ENCODE assay signal across 2 cellular contexts in the genomic region with DNA sequence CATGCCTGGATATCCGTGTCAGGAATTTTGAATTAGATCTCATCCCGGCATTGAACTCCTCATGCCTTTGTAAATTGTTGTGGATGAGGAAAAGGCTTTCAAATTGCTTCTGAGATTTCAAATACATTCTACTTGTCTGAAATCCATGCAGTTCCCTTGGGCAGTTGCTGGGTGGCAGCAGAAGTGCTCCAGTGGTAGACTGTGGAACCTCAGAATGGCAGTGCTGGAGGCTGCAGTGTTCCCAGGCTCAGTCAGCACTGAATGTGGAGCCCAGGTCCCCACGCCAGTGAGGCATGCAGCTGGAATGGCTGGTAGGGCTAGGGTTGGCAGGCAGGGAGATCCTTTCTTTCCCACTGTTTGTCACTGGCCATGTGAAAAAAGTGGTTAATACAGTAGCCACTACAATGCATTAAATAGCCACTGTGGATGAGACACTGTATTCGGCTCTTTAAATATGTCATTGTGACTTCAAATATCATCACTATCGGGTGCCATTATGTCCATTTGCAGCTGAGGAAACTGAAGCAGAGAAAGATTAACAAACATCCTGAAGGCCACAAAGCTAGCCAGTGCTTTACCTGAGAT.
TF ChIP-seq lines count a peak whose summit lies in the region.

No MANE protein-coding gene starts in this region.

TF ChIP-seq in HEK293T, 16 proteins besides CTCF, POLR2A, EP300 and RAD21 (continued from another document):
- no peak for TF ChIP-seq NFRKB (IDR thresholded peaks at IDR 0.05)
- TF ChIP-seq FOXM1 (IDR thresholded peaks at IDR 0.05; ENCODE audit: borderline replicate concordance) = no peak

TF ChIP-seq in SK-N-SH treated with all-trans-retinoic acid at 6 μM for 48 hours, 23 proteins besides CTCF, POLR2A, EP300 and RAD21 (continued from another document):
- TF ChIP-seq, protein P1, sequence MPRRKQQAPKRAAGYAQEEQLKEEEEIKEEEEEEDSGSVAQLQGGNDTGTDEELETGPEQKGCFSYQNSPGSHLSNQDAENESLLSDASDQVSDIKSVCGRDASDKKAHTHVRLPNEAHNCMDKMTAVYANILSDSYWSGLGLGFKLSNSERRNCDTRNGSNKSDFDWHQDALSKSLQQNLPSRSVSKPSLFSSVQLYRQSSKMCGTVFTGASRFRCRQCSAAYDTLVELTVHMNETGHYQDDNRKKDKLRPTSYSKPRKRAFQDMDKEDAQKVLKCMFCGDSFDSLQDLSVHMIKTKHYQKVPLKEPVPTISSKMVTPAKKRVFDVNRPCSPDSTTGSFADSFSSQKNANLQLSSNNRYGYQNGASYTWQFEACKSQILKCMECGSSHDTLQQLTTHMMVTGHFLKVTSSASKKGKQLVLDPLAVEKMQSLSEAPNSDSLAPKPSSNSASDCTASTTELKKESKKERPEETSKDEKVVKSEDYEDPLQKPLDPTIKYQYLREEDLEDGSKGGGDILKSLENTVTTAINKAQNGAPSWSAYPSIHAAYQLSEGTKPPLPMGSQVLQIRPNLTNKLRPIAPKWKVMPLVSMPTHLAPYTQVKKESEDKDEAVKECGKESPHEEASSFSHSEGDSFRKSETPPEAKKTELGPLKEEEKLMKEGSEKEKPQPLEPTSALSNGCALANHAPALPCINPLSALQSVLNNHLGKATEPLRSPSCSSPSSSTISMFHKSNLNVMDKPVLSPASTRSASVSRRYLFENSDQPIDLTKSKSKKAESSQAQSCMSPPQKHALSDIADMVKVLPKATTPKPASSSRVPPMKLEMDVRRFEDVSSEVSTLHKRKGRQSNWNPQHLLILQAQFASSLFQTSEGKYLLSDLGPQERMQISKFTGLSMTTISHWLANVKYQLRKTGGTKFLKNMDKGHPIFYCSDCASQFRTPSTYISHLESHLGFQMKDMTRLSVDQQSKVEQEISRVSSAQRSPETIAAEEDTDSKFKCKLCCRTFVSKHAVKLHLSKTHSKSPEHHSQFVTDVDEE (CRISPR knock-in tag; IDR thresholded peaks at IDR 0.05) = no peak
